ENCODE assay signal across 4 cellular contexts in the genomic region with DNA sequence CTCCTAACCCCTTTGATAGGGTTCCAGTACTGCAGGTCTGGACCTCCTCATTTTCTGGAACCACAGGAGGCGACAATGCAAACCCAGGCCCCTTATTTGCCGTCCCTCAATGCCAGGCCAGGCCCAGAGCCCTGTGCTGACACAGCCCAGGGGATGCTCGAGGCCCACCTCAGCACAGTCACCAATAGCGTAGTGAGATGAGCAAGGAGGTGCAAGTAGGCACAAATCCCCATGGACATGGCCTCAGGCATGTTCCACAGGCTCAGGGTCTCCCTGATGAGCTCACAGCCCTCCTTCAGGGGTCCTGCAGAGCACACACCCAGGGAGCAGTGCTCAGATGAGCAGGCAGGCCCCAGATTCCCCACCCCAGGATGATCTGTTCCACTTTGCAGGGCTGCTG. TPM values are rescaled to one million over a fixed set of nuclear protein-coding genes. Genes with fewer than 3 reads are reported as not detected.
"Had no signal": no experiment of that assay in that cellular context is flagged by ENCODE, and none has a peak within 500 bp of the region (broad histone marks: within the 10 kb centered on the region; RNA-seq: fewer than 3 reads in every experiment).

No MANE protein-coding gene starts in this region.

RNA-seq across cellular contexts. Expression of gene DBET, which starts 5.3 kb away (rescaled TPM):
- total RNA-seq: LHCN-M2, M059J, MCF 10A had no signal

RNA-seq across cellular contexts. Expression of gene FRG2, which starts 31.9 kb away (rescaled TPM):
- total RNA-seq: LHCN-M2, MCF 10A, NCI-H460 had no signal
